12 cellular contexts compared by ENCODE assay signal in genomic region chr20:45014671-45015415, GRCh38. TPM values are rescaled to one million over a fixed set of nuclear protein-coding genes. Genes with fewer than 3 reads are reported as not detected.
A peak's percentile ranks its signal among the peaks of the same experiment; 100 is the strongest.
DNase-seq lines count a peak whose midpoint lies in the region; ATAC-seq and TF ChIP-seq lines count a peak whose summit lies in the region.
"Had no signal": no experiment of that assay in that cellular context is flagged by ENCODE, and none has a peak within 500 bp of the region (broad histone marks: within the 10 kb centered on the region; RNA-seq: fewer than 3 reads in every experiment).

No MANE protein-coding gene starts in this region.

- no peak for DNase-seq in CD4-positive, alpha-beta T cell
- no peak for DNase-seq in central memory CD8-positive, alpha-beta T cell (ENCODE audit: low spot score in 2 of 2)
- no peak for DNase-seq in mesothelial cell of epicardium (ENCODE audit: low spot score in 2 of 2, unreplicated experiment in 2 of 2)
- DNase-seq in NCI-H1048 (lab: John Stamatoyannopoulos, UW) = no peak
- DNase-seq in pons (ENCODE audit: low spot score) = no peak
- no peak for DNase-seq in NCI-H345 (lab: John Stamatoyannopoulos, UW)
- DNase-seq in neuronal stem cell (ENCODE audit: low spot score) = no peak
- DNase-seq: hypothalamus, KBM-7, NCI-H774 had no signal

- H4K8ac ChIP-seq in neuronal stem cell (ENCODE audit: low read depth, low read length) = no peak overlapping the region

- H3K4ac ChIP-seq in neuronal stem cell (ENCODE audit: low read length) = no peak overlapping the region

- H2BK15ac ChIP-seq in neuronal stem cell (ENCODE audit: low read length) = no peak overlapping the region

- peaks cover 76% of the 10 kb centered on the region for H3K4me1 Mint-ChIP-seq in CD4-positive, alpha-beta T cell (ENCODE audit: low read depth)
- H3K4me1 Mint-ChIP-seq in central memory CD8-positive, alpha-beta T cell = peaks cover 61% of the 10 kb centered on the region
- peaks cover 38% of the 10 kb centered on the region for H3K4me1 Mint-ChIP-seq in mesothelial cell of epicardium

- peaks cover 38% of the 10 kb centered on the region for H3K4me1 ChIP-seq in HUES48 (ENCODE audit: control insufficient read depth, insufficient read depth, low read length)
- no peaks in the 10 kb centered on the region for H3K4me1 ChIP-seq in neuronal stem cell (ENCODE audit: control insufficient read depth in 2 of 2, insufficient read depth in 1 of 2, low read depth in 1 of 2, low read length in 2 of 2)

- CTCF ChIA-PET in CD4-positive, alpha-beta T cell (lab: Charles Lee) = interaction anchor here (1.1 to 4.7 kb wide), 4 partner anchors 19 to 81 kb away, joined by 3 to 30 read pairs (median 13); no protein-coding TSS in a partner anchor

- H3K4me3 Mint-ChIP-seq in CD4-positive, alpha-beta T cell = no peak overlapping the region
- H3K4me3 Mint-ChIP-seq in central memory CD8-positive, alpha-beta T cell = no peak overlapping the region
- H3K4me3 Mint-ChIP-seq in mesothelial cell of epicardium = no peak overlapping the region
- H3K4me3 Mint-ChIP-seq: brain had no signal

- no peak overlapping the region for H2BK5ac ChIP-seq in neuronal stem cell (ENCODE audit: low read length)

- H3K36me3 ChIP-seq in HUES48 (ENCODE audit: control insufficient read depth, insufficient read depth, low read length) = no peaks in the 10 kb centered on the region
- peaks cover 0 to 22% of the 10 kb centered on the region in 2 donors for H3K36me3 ChIP-seq in neuronal stem cell (replicated peaks in 1 of 2; ENCODE audit: control insufficient read depth in 2 of 2, insufficient read depth in 2 of 2, low read length in 2 of 2)

- no peaks in the 10 kb centered on the region for H3K27me3 Mint-ChIP-seq in CD4-positive, alpha-beta T cell
- H3K27me3 Mint-ChIP-seq in central memory CD8-positive, alpha-beta T cell = no peaks in the 10 kb centered on the region
- H3K27me3 Mint-ChIP-seq in mesothelial cell of epicardium (ENCODE audit: low read depth) = peaks cover 2% of the 10 kb centered on the region
- H3K27me3 Mint-ChIP-seq: brain had no signal

- no peaks in the 10 kb centered on the region for H3K79me1 ChIP-seq in neuronal stem cell (ENCODE audit: low read depth, low read length)

- peaks cover 84% of the 10 kb centered on the region for H3K36me3 Mint-ChIP-seq in CD4-positive, alpha-beta T cell (ENCODE audit: low read depth)
- H3K36me3 Mint-ChIP-seq in central memory CD8-positive, alpha-beta T cell (ENCODE audit: insufficient read depth) = peaks cover 79% of the 10 kb centered on the region
- H3K36me3 Mint-ChIP-seq in mesothelial cell of epicardium = no peaks in the 10 kb centered on the region

- H3K27ac Mint-ChIP-seq in CD4-positive, alpha-beta T cell = peak overlapping the region; percentile 39
- peak overlapping the region; percentile 3 for H3K27ac Mint-ChIP-seq in central memory CD8-positive, alpha-beta T cell (ENCODE audit: low read depth)
- peak overlapping the region; percentile 60 for H3K27ac Mint-ChIP-seq in mesothelial cell of epicardium

- H3K14ac ChIP-seq in neuronal stem cell (ENCODE audit: low read length) = no peak overlapping the region

- no peak overlapping the region for H4K91ac ChIP-seq in neuronal stem cell (ENCODE audit: low read depth, low read length, poor library complexity)

- POLR2A ChIA-PET in CD4-positive, alpha-beta T cell (lab: Charles Lee) = no interaction called here

- H3K27ac ChIP-seq in CD4-positive, alpha-beta T cell (ENCODE audit: low read depth, low read length) = no peak overlapping the region
- peak overlapping the region; percentile 35 for H3K27ac ChIP-seq in HUES48 (ENCODE audit: low read depth, low read length)
- no peak overlapping the region for H3K27ac ChIP-seq in neuronal stem cell (replicated peaks; ENCODE audit: low read length)

- H3K23ac ChIP-seq in neuronal stem cell (ENCODE audit: low read depth, low read length, poor library complexity) = no peak overlapping the region

- H3K9ac ChIP-seq in HUES48 (ENCODE audit: low read depth, low read length) = no peak overlapping the region
- no peak overlapping the region for H3K9ac ChIP-seq in neuronal stem cell (ENCODE audit: low read depth, low read length, poor library complexity)

- H3K27me3 ChIP-seq in CD4-positive, alpha-beta T cell (ENCODE audit: control insufficient read depth, insufficient read depth, low read length) = no peaks in the 10 kb centered on the region
- H3K27me3 ChIP-seq in HUES48 (ENCODE audit: control insufficient read depth, insufficient read depth, low read length) (no peaks in the 10 kb centered on the region), neuronal stem cell (ENCODE audit: control insufficient read depth in 3 of 3, insufficient read depth in 3 of 3, low read depth in 1 of 3, low read length in 3 of 3) (no peaks in the 10 kb centered on the region)

- no peak for TF ChIP-seq CTCF in CD4-positive, alpha-beta T cell (IDR thresholded peaks at IDR 0.05)
- no peak for TF ChIP-seq CTCF in mesothelial cell of epicardium (IDR thresholded peaks at IDR 0.05; ENCODE audit: unreplicated experiment)

- H3K18ac ChIP-seq in neuronal stem cell (ENCODE audit: low read length) = no peak overlapping the region

- H2AK5ac ChIP-seq in neuronal stem cell (ENCODE audit: low read depth, low read length) = no peak overlapping the region

- no peak overlapping the region for H2BK12ac ChIP-seq in neuronal stem cell (ENCODE audit: low read length)

- no peak overlapping the region for H2AFZ ChIP-seq in neuronal stem cell (ENCODE audit: low read length)

- H3K4me3 ChIP-seq in HUES48 (ENCODE audit: low read depth, low read length) (no peak overlapping the region), neuronal stem cell (ENCODE audit: low read length in 2 of 2) (no peak overlapping the region)

- H2BK120ac ChIP-seq in neuronal stem cell (ENCODE audit: low read depth, low read length) = no peak overlapping the region

- no CpG with 5 or more reads among the region's 4 CpGs for WGBS in neuronal stem cell (ENCODE audit: extremely low coverage in 2 of 2, insufficient read length in 2 of 2, insufficient replicate concordance in 1 of 2), 2 donors

- no peak overlapping the region for H3K4me2 ChIP-seq in neuronal stem cell (ENCODE audit: insufficient read depth, low read length, poor library complexity, severe bottlenecking)

- intact Hi-C loops in CD4-positive, alpha-beta T cell (cut with DNase I, micrococcal nuclease) = loop anchor here (5.0 kb wide), 3 partner anchors 77 to 277 kb away; no protein-coding TSS in a partner anchor

- H3K9me3 ChIP-seq in CD4-positive, alpha-beta T cell (ENCODE audit: control insufficient read depth, low read length) = no peaks in the 10 kb centered on the region
- H3K9me3 ChIP-seq in HUES48 (ENCODE audit: control insufficient read depth, insufficient read depth, low read length) (no peaks in the 10 kb centered on the region), neuronal stem cell (replicated peaks in 1 of 2; ENCODE audit: control insufficient read depth in 2 of 2, insufficient read depth in 1 of 2, low read depth in 1 of 2, low read length in 2 of 2) (no peaks in the 10 kb centered on the region)

- ATAC-seq in CD4-positive, alpha-beta T cell (ENCODE audit: poor library complexity) = no peak
- ATAC-seq in central memory CD8-positive, alpha-beta T cell (replicated peaks; ENCODE audit: extremely low read depth, poor library complexity, severe bottlenecking) = no peak

- no peaks in the 10 kb centered on the region for H3K9me3 Mint-ChIP-seq in CD4-positive, alpha-beta T cell
- H3K9me3 Mint-ChIP-seq in central memory CD8-positive, alpha-beta T cell = no peaks in the 10 kb centered on the region
- no peaks in the 10 kb centered on the region for H3K9me3 Mint-ChIP-seq in mesothelial cell of epicardium
- H3K9me3 Mint-ChIP-seq: brain had no signal

RNA-seq across cellular contexts. Expression of gene STK4, which starts 48.5 kb away (rescaled TPM):
- 100 to 1,000 TPM; 265 to 277 TPM for total RNA-seq in CD4-positive, alpha-beta T cell
- 29.9 to 31.7 TPM (median 31.3 TPM) in 3 replicates for total RNA-seq in mesothelial cell of epicardium
- 17.2 TPM for polyA plus RNA-seq in neuronal stem cell (2013, experiment 1 of 2)
- 17.4 TPM for polyA plus RNA-seq in neuronal stem cell (2013, experiment 2 of 2)

RNA-seq across cellular contexts. Expression of gene TOMM34, which starts 54.6 kb away (rescaled TPM):
- total RNA-seq in CD4-positive, alpha-beta T cell = 1 to 10 TPM; 5.6 to 5.9 TPM
- total RNA-seq in mesothelial cell of epicardium = 43.7 to 47.3 TPM (median 45.6 TPM) in 3 replicates
- polyA plus RNA-seq in neuronal stem cell (2013, experiment 1 of 2) = 35.5 TPM
- 35.4 TPM for polyA plus RNA-seq in neuronal stem cell (2013, experiment 2 of 2)

Comparison
In these comparisons a context has a peak if more than half of its experiments do, and no peak if none do; other contexts are left out.
1. H3K27ac Mint-ChIP-seq: peak in every context shown above with its lines; median percentile 60 in mesothelial cell of epicardium; 39 in CD4-positive, alpha-beta T cell; 3 in central memory CD8-positive, alpha-beta T cell.